ENCODE assay signal across 8 cellular contexts in the genomic region with DNA sequence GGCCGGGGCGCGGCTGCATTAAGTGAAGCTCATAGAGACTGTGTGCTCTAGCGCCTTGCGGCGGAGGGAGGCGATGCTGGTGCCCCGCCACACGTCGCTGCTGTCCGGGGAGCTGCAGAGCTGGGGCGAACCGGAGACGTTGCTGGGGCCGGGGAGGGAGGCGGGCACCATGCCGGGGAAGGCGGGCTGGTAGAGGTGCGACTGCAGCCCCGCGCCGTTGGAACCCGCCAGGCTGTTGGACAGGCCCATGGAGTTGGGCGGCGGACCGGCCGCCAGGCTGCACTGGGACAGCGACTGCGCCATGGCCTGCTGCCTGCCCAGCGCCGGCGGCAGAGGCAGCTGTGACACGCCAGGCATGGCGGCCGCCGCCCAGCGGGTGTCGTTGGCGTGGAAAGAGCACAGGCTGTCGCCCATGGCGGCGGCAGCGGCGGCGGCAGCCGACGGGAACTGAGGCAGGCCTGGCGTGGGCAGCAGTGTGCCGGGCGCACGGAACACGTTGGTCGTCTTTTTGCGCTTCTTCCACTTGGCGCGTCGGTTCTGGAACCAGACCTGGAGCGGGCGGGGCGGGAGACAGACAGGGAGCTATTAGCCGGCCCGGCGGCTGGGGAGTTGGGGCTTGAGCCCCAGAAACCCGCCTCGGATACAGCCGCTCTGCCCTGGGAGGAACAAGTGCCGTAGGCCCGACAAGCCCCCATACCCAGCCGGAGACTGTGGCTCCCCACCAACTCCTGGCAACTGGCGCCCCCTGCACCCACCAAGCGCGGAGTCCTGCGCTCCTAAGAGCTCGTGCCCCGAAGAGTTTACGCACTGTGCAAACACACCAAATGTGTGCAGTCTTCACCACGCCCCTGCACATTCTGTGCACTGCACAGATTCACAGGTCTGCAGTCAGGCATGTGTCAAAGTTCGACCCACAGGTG. TPM values are rescaled to one million over a fixed set of nuclear protein-coding genes. Genes with fewer than 3 reads are reported as not detected.
DNase-seq lines count a peak whose midpoint lies in the region; ATAC-seq and TF ChIP-seq lines count a peak whose summit lies in the region.

No MANE protein-coding gene starts in this region.

- peak overlapping the region; percentile 97 for H2AFZ ChIP-seq in KMS-11 (ENCODE audit: low read depth)

- ATAC-seq in upper lobe of right lung: peak; percentile 86

- 1% methylated on average over 78 of the region's 78 CpGs for WGBS in ectodermal cell, 2 experiments

- peak; percentile 46 for DNase-seq in activated naive CD4-positive, alpha-beta T cell treated with Interleukin-2 at 50 U/mL for 16 hours
- DNase-seq in activated naive CD4-positive, alpha-beta T cell (lab: John Stamatoyannopoulos, UW): no peak
- DNase-seq in H4 (ENCODE audit: low spot score) (peak; percentile 63), SK-N-MC (ENCODE audit: low read depth, low spot score) (no peak), myocyte (ENCODE audit: low read depth) (peak; percentile 67), upper lobe of right lung (peak; percentile 73)

- no peaks in the 10 kb centered on the region for H4K20me1 ChIP-seq in KMS-11 (ENCODE audit: insufficient read depth)

- no peak overlapping the region for H3K4me3 ChIP-seq in KMS-11 (IDR thresholded peaks at IDR 0.05; ENCODE audit: insufficient read depth, low read depth, low read length)
- peak overlapping the region; percentile 83 for H3K4me3 ChIP-seq in SK-N-MC
- peak overlapping the region; percentile 35 for H3K4me3 ChIP-seq in ectodermal cell (ENCODE audit: insufficient read depth, low read depth, low read length)
- peak overlapping the region; percentile 46 for H3K4me3 ChIP-seq in upper lobe of right lung

- H3K9ac ChIP-seq in KMS-11 (peak overlapping the region; percentile 85), SK-N-MC (ENCODE audit: insufficient read length) (no peak overlapping the region)

- no peaks in the 10 kb centered on the region for H3K9me3 ChIP-seq in SK-N-MC (ENCODE audit: low read depth, low read length)
- no peaks in the 10 kb centered on the region for H3K9me3 ChIP-seq in ectodermal cell (ENCODE audit: control insufficient read depth, low read length)
- H3K9me3 ChIP-seq in upper lobe of right lung: no peaks in the 10 kb centered on the region

- H3K27me3 ChIP-seq in KMS-11 (ENCODE audit: insufficient read depth, low read depth) (no peaks in the 10 kb centered on the region), ectodermal cell (ENCODE audit: control insufficient read depth, insufficient read depth, low read length, poor library complexity, severe bottlenecking) (peaks cover 100% of the 10 kb centered on the region), upper lobe of right lung (peaks cover 87% of the 10 kb centered on the region)

- H3K79me2 ChIP-seq in KMS-11 (ENCODE audit: insufficient read depth, low read depth): no peaks in the 10 kb centered on the region

- H3K4me1 ChIP-seq in KMS-11 (ENCODE audit: low read depth, poor library complexity, severe bottlenecking) (peaks cover 16% of the 10 kb centered on the region), ectodermal cell (ENCODE audit: control insufficient read depth, insufficient read depth, low read length) (peaks cover 5% of the 10 kb centered on the region), upper lobe of right lung (peaks cover 18% of the 10 kb centered on the region)

- TF ChIP-seq CTCF in KMS-11 (conservative IDR thresholded peaks at IDR 0.05; ENCODE audit: low read depth, low read length) (no peak), upper lobe of right lung (IDR thresholded peaks at IDR 0.05) (no peak)

- H3K36me3 ChIP-seq in KMS-11 (ENCODE audit: insufficient read depth) (no peaks in the 10 kb centered on the region), SK-N-MC (ENCODE audit: insufficient read depth, low read length) (no peaks in the 10 kb centered on the region), ectodermal cell (ENCODE audit: control insufficient read depth, insufficient read depth, low read length) (no peaks in the 10 kb centered on the region), upper lobe of right lung (no peaks in the 10 kb centered on the region)

- H3K27ac ChIP-seq in KMS-11 (peak overlapping the region; percentile 90), SK-N-MC (no peak overlapping the region), ectodermal cell (ENCODE audit: insufficient read depth, low read depth, low read length, poor library complexity, severe bottlenecking) (no peak overlapping the region), upper lobe of right lung (no peak overlapping the region)

- peak overlapping the region; percentile 84 for H3K4me2 ChIP-seq in KMS-11

- intact Hi-C loops in upper lobe of right lung (cut with DNase I): no loop called here

RNA-seq across cellular contexts. Expression of gene OTP, which starts 8.0 kb away (rescaled TPM):
- total RNA-seq in H4 (2014; rRNA removed; shearing (Covaris generic)): not detected in 2 replicates
- not detected for polyA plus RNA-seq in ectodermal cell (2013, experiment 1 of 4)
- not detected for polyA plus RNA-seq in ectodermal cell (2013, experiment 2 of 4)
- not detected for polyA plus RNA-seq in ectodermal cell (2013, experiment 3 of 4)
- polyA plus RNA-seq in ectodermal cell (2013, experiment 4 of 4): 0.12 TPM
- not detected in 2 replicates for total RNA-seq in myocyte
- polyA plus RNA-seq in myocyte (2012): not detected
- total RNA-seq in upper lobe of right lung: not detected

Comparison
In these comparisons a context has a peak if more than half of its experiments do, and no peak if none do; other contexts are left out.
1. DNase-seq: peak in activated naive CD4-positive, alpha-beta T cell treated with Interleukin-2 at 50 U/mL for 16 hours (single experiment), H4 (single experiment), myocyte (single experiment) and upper lobe of right lung (single experiment); none in activated naive CD4-positive, alpha-beta T cell (0 of 4) and SK-N-MC (single experiment).